In genomic region chr1:175434268-175434860, GRCh38 we compare ENCODE assay signal across 13 cellular contexts.
DNase-seq lines count a peak whose midpoint lies in the region; ATAC-seq and TF ChIP-seq lines count a peak whose summit lies in the region.
"Had no signal": no experiment of that assay in that cellular context is flagged by ENCODE, and none has a peak within 500 bp of the region (broad histone marks: within the 10 kb centered on the region; RNA-seq: fewer than 3 reads in every experiment).

No MANE protein-coding gene starts in this region.

- no peak overlapping the region for H3K4me3 Mint-ChIP-seq in CD14-positive monocyte
- no peak overlapping the region for H3K4me3 Mint-ChIP-seq in glutamatergic neuron (ENCODE audit: unreplicated experiment)
- H3K4me3 Mint-ChIP-seq in activated T-helper 17 cell treated with anti-CD3 and anti-CD28 coated beads, Interleukin-2, amount 50 U/mL, for 72 hours = no peak overlapping the region
- no peak overlapping the region for H3K4me3 Mint-ChIP-seq in T-helper 17 cell

- peaks cover 0 to 3% (median 1%) of the 10 kb centered on the region in 3 donors for H3K27me3 Mint-ChIP-seq in CD14-positive monocyte (ENCODE audit: low read depth in 3 of 3)
- H3K27me3 Mint-ChIP-seq in glutamatergic neuron (ENCODE audit: unreplicated experiment) = peaks cover 4% of the 10 kb centered on the region
- H3K27me3 Mint-ChIP-seq in activated T-helper 17 cell treated with anti-CD3 and anti-CD28 coated beads, Interleukin-2, amount 50 U/mL, for 72 hours = peaks cover 36% of the 10 kb centered on the region
- peaks cover 24% of the 10 kb centered on the region for H3K27me3 Mint-ChIP-seq in T-helper 17 cell

- H3K9me3 Mint-ChIP-seq in CD14-positive monocyte = peaks cover 1 to 12% (median 6%) of the 10 kb centered on the region in 7 donors
- no peaks in the 10 kb centered on the region for H3K9me3 Mint-ChIP-seq in glutamatergic neuron (ENCODE audit: unreplicated experiment)
- H3K9me3 Mint-ChIP-seq in activated T-helper 17 cell treated with anti-CD3 and anti-CD28 coated beads, Interleukin-2, amount 50 U/mL, for 72 hours = no peaks in the 10 kb centered on the region

- H3K36me3 ChIP-seq in NT2/D1 (ENCODE audit: insufficient read depth, insufficient read length, low read length) (no peaks in the 10 kb centered on the region), spleen (no peaks in the 10 kb centered on the region)
- H3K36me3 ChIP-seq: ovary, tibial nerve had no signal

- H3K9ac ChIP-seq in NT2/D1 (ENCODE audit: insufficient read length, low read depth) = no peak overlapping the region

- H3K4me1 Mint-ChIP-seq in CD14-positive monocyte (no peaks in the 10 kb centered on the region), glutamatergic neuron (ENCODE audit: low read depth, unreplicated experiment) (no peaks in the 10 kb centered on the region), T-helper 17 cell (no peaks in the 10 kb centered on the region)
- no peaks in the 10 kb centered on the region for H3K4me1 Mint-ChIP-seq in activated T-helper 17 cell treated with anti-CD3 and anti-CD28 coated beads, Interleukin-2, amount 50 U/mL, for 72 hours

- H3K27me3 ChIP-seq in NT2/D1 (ENCODE audit: insufficient read depth, insufficient read length) (no peaks in the 10 kb centered on the region), spleen (replicated peaks in 1 of 7) (peaks cover 0 to 7% (median 0%) of the 10 kb centered on the region in 7 donors)
- H3K27me3 ChIP-seq: ovary, tibial nerve had no signal

- 58 to 72% (median 64%) methylated on average over 12 of the region's 12 CpGs for WGBS in spleen, 5 donors

- H3K27ac Mint-ChIP-seq in CD14-positive monocyte (no peak overlapping the region), glutamatergic neuron (ENCODE audit: unreplicated experiment) (no peak overlapping the region), T-helper 17 cell (no peak overlapping the region)
- H3K27ac Mint-ChIP-seq in activated T-helper 17 cell treated with anti-CD3 and anti-CD28 coated beads, Interleukin-2, amount 50 U/mL, for 72 hours = no peak overlapping the region

- no peak overlapping the region for H3K27ac ChIP-seq in spleen
- H3K27ac ChIP-seq: ovary, tibial nerve had no signal

- H3K36me3 Mint-ChIP-seq in CD14-positive monocyte = no peaks in the 10 kb centered on the region
- no peaks in the 10 kb centered on the region for H3K36me3 Mint-ChIP-seq in glutamatergic neuron (ENCODE audit: unreplicated experiment)
- no peaks in the 10 kb centered on the region for H3K36me3 Mint-ChIP-seq in activated T-helper 17 cell treated with anti-CD3 and anti-CD28 coated beads, Interleukin-2, amount 50 U/mL, for 72 hours (ENCODE audit: low read depth)
- peaks cover 8% of the 10 kb centered on the region for H3K36me3 Mint-ChIP-seq in T-helper 17 cell (ENCODE audit: low read depth)

- H3K4me3 ChIP-seq in GM12864 (ENCODE audit: low read depth, low read length) (no peak overlapping the region), NT2/D1 (ENCODE audit: insufficient read length, low read depth) (no peak overlapping the region), spleen (no peak overlapping the region)
- H3K4me3 ChIP-seq: ovary, tibial nerve had no signal

- TF ChIP-seq CTCF in CD14-positive monocyte (IDR thresholded peaks at IDR 0.05) (peak; percentile 15), GM12864 (IDR thresholded peaks at IDR 0.05; ENCODE audit: low read depth, low read length, missing control alignments) (peak; percentile 85), glutamatergic neuron (IDR thresholded peaks at IDR 0.05; ENCODE audit: partially characterized antibody, unreplicated experiment) (peak; percentile 59), spleen (IDR thresholded peaks at IDR 0.05 in 8 of 11, conservative IDR thresholded peaks at IDR 0.05 in 3 of 11) (peak in 5 of 11 experiments; percentile 25 to 29 (median 26))

- H3K4me1 ChIP-seq in NT2/D1 (ENCODE audit: insufficient read depth, insufficient read length) (no peaks in the 10 kb centered on the region), spleen (no peaks in the 10 kb centered on the region)
- H3K4me1 ChIP-seq: tibial nerve had no signal

- H3K9me3 ChIP-seq in NT2/D1 (ENCODE audit: insufficient read depth, low read length) (peaks cover 6% of the 10 kb centered on the region; the same call in 1 of the 2 replicates), spleen (no peaks in the 10 kb centered on the region), T-helper 17 cell (ENCODE audit: control insufficient read depth, low read length, poor library complexity, severe bottlenecking) (no peaks in the 10 kb centered on the region)
- H3K9me3 ChIP-seq: ovary, tibial nerve had no signal

- intact Hi-C loops in CD14-positive monocyte (cut with micrococcal nuclease) (no loop called here), spleen (cut with DNase I; ENCODE audit: low total_unique reads) (no loop called here)

- ATAC-seq in activated T-helper 17 cell treated with anti-CD3 and anti-CD28 coated beads, Interleukin-2, amount 50 U/mL, for 72 hours (replicated peaks) = no peak
- no peak for ATAC-seq in T-helper 17 cell

- TF ChIP-seq POLR2A in spleen (IDR thresholded peaks at IDR 0.05) = no peak

- DNase-seq in CD14-positive monocyte (ENCODE audit: low spot score) (no peak), GM12864 (ENCODE audit: low read depth) (no peak), NT2/D1 (ENCODE audit: low read depth, low spot score) (peak; percentile 25), glutamatergic neuron (no peak), spleen (no peak), GM19240 (ENCODE audit: insufficient read length, low spot score) (no peak), T-helper 17 cell (no peak)
- DNase-seq: amniotic stem cell, kidney glomerular epithelial cell, NCI-H2107, ovary had no signal
